In genomic region chr2:69645026-69645425, GRCh38 we compare ENCODE assay signal across 8 cellular contexts. TPM values are rescaled to one million over a fixed set of nuclear protein-coding genes. Genes with fewer than 3 reads are reported as not detected.
DNase-seq lines count a peak whose midpoint lies in the region; ATAC-seq and TF ChIP-seq lines count a peak whose summit lies in the region.

No MANE protein-coding gene starts in this region.

- H3K4me3 Mint-ChIP-seq in nephron progenitor cell: peak overlapping the region; percentile 98

- H3K27me3 Mint-ChIP-seq in nephron progenitor cell (ENCODE audit: low read depth, poor library complexity): peaks cover 2% of the 10 kb centered on the region

- H3K9me3 Mint-ChIP-seq in nephron progenitor cell: no peaks in the 10 kb centered on the region

- no peak for TF ChIP-seq CTCF in coronary artery (IDR thresholded peaks at IDR 0.05)
- no peak for TF ChIP-seq CTCF in nephron progenitor cell (IDR thresholded peaks at IDR 0.05)

- H3K27ac Mint-ChIP-seq in nephron progenitor cell: no peak overlapping the region

- H3K4me3 ChIP-seq in coronary artery: peak overlapping the region; percentile 94

- peaks cover 44% of the 10 kb centered on the region for H3K4me1 Mint-ChIP-seq in nephron progenitor cell

- DNase-seq in DMS79 treated with DMSO at 0.1 percent for 48 hours (lab: John Stamatoyannopoulos, UW) (peak; percentile 23), DMS79 (lab: John Stamatoyannopoulos, UW) (no peak), OCI-M1 (lab: John Stamatoyannopoulos, UW) (peak; percentile 25), coronary artery (ENCODE audit: low spot score) (no peak), nephron progenitor cell (no peak), DMS114 treated with DMSO at 0.1 percent for 48 hours (lab: John Stamatoyannopoulos, UW; ENCODE audit: unreplicated experiment) (no peak), ureter (ENCODE audit: low spot score) (no peak)

- ATAC-seq in HG02623 (IDR thresholded peaks at IDR 0.05; ENCODE audit: unreplicated experiment): no peak

- peak overlapping the region; percentile 97 to 99 for H3K27ac ChIP-seq in coronary artery

- no peaks in the 10 kb centered on the region for H3K36me3 Mint-ChIP-seq in nephron progenitor cell (ENCODE audit: low read depth)

RNA-seq across cellular contexts. Expression of gene AAK1, which starts 1.5 kb away (rescaled TPM):
- 97.0 TPM for total RNA-seq in ureter

Comparison
In these comparisons a context has a peak if more than half of its experiments do, and no peak if none do; other contexts are left out.
1. DNase-seq: peak in DMS79 treated with DMSO at 0.1 percent for 48 hours (single experiment) and OCI-M1 (single experiment); none in DMS79 (single experiment), coronary artery (single experiment), nephron progenitor cell (single experiment), DMS114 treated with DMSO at 0.1 percent for 48 hours (single experiment) and ureter (single experiment).